ENCODE assay signal across 13 cellular contexts in genomic region chr3:129595544-129596193, GRCh38. TPM values are rescaled to one million over a fixed set of nuclear protein-coding genes. Genes with fewer than 3 reads are reported as not detected.
A peak's percentile ranks its signal among the peaks of the same experiment; 100 is the strongest.
DNase-seq lines count a peak whose midpoint lies in the region; ATAC-seq and TF ChIP-seq lines count a peak whose summit lies in the region.
"Had no signal": no experiment of that assay in that cellular context is flagged by ENCODE, and none has a peak within 500 bp of the region (broad histone marks: within the 10 kb centered on the region; RNA-seq: fewer than 3 reads in every experiment).

No MANE protein-coding gene starts in this region.

- H3K27me3 ChIP-seq in left ventricle myocardium inferior (ENCODE audit: low read depth): no peaks in the 10 kb centered on the region
- H3K27me3 ChIP-seq in vagina: no peaks in the 10 kb centered on the region

- H3K4me1 ChIP-seq in left ventricle myocardium inferior (peaks cover 98% of the 10 kb centered on the region), vagina (peaks cover 98% of the 10 kb centered on the region)

- H3K9me3 Mint-ChIP-seq in osteocyte (ENCODE audit: unreplicated experiment): no peaks in the 10 kb centered on the region
- no peaks in the 10 kb centered on the region for H3K9me3 Mint-ChIP-seq in activated CD4-positive, alpha-beta memory T cell treated with anti-CD3 and anti-CD28 coated beads for 36 hours
- H3K9me3 Mint-ChIP-seq: activated CD4-positive, alpha-beta T cell treated with anti-CD3 and anti-CD28 coated beads, Interleukin-2, amount 10 ng/mL, durations not matched to agents 7 days and 5 days had no signal

- CTCF ChIA-PET in activated CD4-positive, alpha-beta memory T cell treated with anti-CD3 and anti-CD28 coated beads for 36 hours (lab: Charles Lee): no interaction called here

- DNase-seq in left ventricle myocardium inferior (no peak), Right ventricle myocardium superior (no peak), fibroblast of pulmonary artery (ENCODE audit: low read depth) (no peak), osteocyte (ENCODE audit: extremely low spot score, unreplicated experiment) (no peak), vagina (ENCODE audit: extremely low spot score in 2 of 2) (no peak), NCI-H510A (lab: John Stamatoyannopoulos, UW) (no peak)
- DNase-seq in activated CD4-positive, alpha-beta memory T cell treated with anti-CD3 and anti-CD28 coated beads for 36 hours: no peak
- DNase-seq: activated CD4-positive, alpha-beta T cell treated with anti-CD3 and anti-CD28 coated beads, Interleukin-2, amount 10 ng/mL, durations not matched to agents 7 days and 5 days; activated naive CD4-positive, alpha-beta T cell treated with anti-CD3 and anti-CD28 coated beads, Interleukin-2, amount 50 U/mL, for 16 hours; GDM1; NCI-H526 had no signal

- peak overlapping the region; percentile 66 for H3K4me3 Mint-ChIP-seq in osteocyte (ENCODE audit: unreplicated experiment)
- H3K4me3 Mint-ChIP-seq in activated CD4-positive, alpha-beta memory T cell treated with anti-CD3 and anti-CD28 coated beads for 36 hours: no peak overlapping the region
- H3K4me3 Mint-ChIP-seq: activated CD4-positive, alpha-beta T cell treated with anti-CD3 and anti-CD28 coated beads, Interleukin-2, amount 10 ng/mL, durations not matched to agents 7 days and 5 days had no signal

- H3K36me3 ChIP-seq in left ventricle myocardium inferior (no peaks in the 10 kb centered on the region), vagina (no peaks in the 10 kb centered on the region)
- H3K36me3 ChIP-seq: HAP-1 had no signal

- peaks cover 99% of the 10 kb centered on the region for H3K4me1 Mint-ChIP-seq in osteocyte (ENCODE audit: unreplicated experiment)
- H3K4me1 Mint-ChIP-seq in activated CD4-positive, alpha-beta memory T cell treated with anti-CD3 and anti-CD28 coated beads for 36 hours (ENCODE audit: low read depth): peaks cover 14% of the 10 kb centered on the region

- peaks cover 2% of the 10 kb centered on the region for H3K36me3 Mint-ChIP-seq in osteocyte (ENCODE audit: unreplicated experiment)
- H3K36me3 Mint-ChIP-seq in activated CD4-positive, alpha-beta memory T cell treated with anti-CD3 and anti-CD28 coated beads for 36 hours: no peaks in the 10 kb centered on the region

- H3K4me3 ChIP-seq in left ventricle myocardium inferior (peak overlapping the region; percentile 82), fibroblast of pulmonary artery (replicated peaks; ENCODE audit: low read depth, low read length) (peak overlapping the region; percentile 13), vagina (peak overlapping the region; percentile 4 to 33)
- H3K4me3 ChIP-seq: HAP-1 had no signal

- no peak for TF ChIP-seq POLR2A in vagina (IDR thresholded peaks at IDR 0.05)

- POLR2A ChIA-PET in activated CD4-positive, alpha-beta memory T cell treated with anti-CD3 and anti-CD28 coated beads for 36 hours (lab: Charles Lee): no interaction called here

- peak overlapping the region; percentile 99 for H3K27ac Mint-ChIP-seq in osteocyte (ENCODE audit: unreplicated experiment)
- no peak overlapping the region for H3K27ac Mint-ChIP-seq in activated CD4-positive, alpha-beta memory T cell treated with anti-CD3 and anti-CD28 coated beads for 36 hours
- H3K27ac Mint-ChIP-seq: activated CD4-positive, alpha-beta T cell treated with anti-CD3 and anti-CD28 coated beads, Interleukin-2, amount 10 ng/mL, durations not matched to agents 7 days and 5 days had no signal

- H3K9me3 ChIP-seq in left ventricle myocardium inferior (replicated peaks) (no peaks in the 10 kb centered on the region), vagina (no peaks in the 10 kb centered on the region)
- H3K9me3 ChIP-seq: HAP-1 had no signal

- TF ChIP-seq CTCF in left ventricle myocardium inferior (IDR thresholded peaks at IDR 0.05; ENCODE audit: borderline replicate concordance) (no peak), fibroblast of pulmonary artery (IDR thresholded peaks at IDR 0.05; ENCODE audit: low read length, missing control alignments) (no peak), osteocyte (IDR thresholded peaks at IDR 0.05) (no peak), vagina (IDR thresholded peaks at IDR 0.05) (no peak)

- intact Hi-C loops in left ventricle myocardium inferior (cut with micrococcal nuclease) (no loop called here), Right ventricle myocardium superior (cut with DNase I) (loop anchor here (5.0 kb wide), 1 partner anchor 103 kb away; no protein-coding TSS in a partner anchor), vagina (cut with DNase I) (no loop called here)
- intact Hi-C loops in activated CD4-positive, alpha-beta memory T cell treated with anti-CD3 and anti-CD28 coated beads for 36 hours (cut with micrococcal nuclease): loop anchor here (2.0 kb wide), 1 partner anchor 19 kb away; no protein-coding TSS in a partner anchor

- ATAC-seq in Right ventricle myocardium superior (ENCODE audit: poor library complexity): no peak
- no peak for ATAC-seq in GM18870 (IDR thresholded peaks at IDR 0.05; ENCODE audit: unreplicated experiment)

- H3K27me3 Mint-ChIP-seq in osteocyte (ENCODE audit: unreplicated experiment): no peaks in the 10 kb centered on the region
- H3K27me3 Mint-ChIP-seq in activated CD4-positive, alpha-beta memory T cell treated with anti-CD3 and anti-CD28 coated beads for 36 hours: no peaks in the 10 kb centered on the region

- H3K27ac ChIP-seq in left ventricle myocardium inferior (replicated peaks): peak overlapping the region; percentile 96
- peak overlapping the region; percentile 91 for H3K27ac ChIP-seq in vagina

RNA-seq across cellular contexts. Expression of gene PLXND1, which starts 10.8 kb away (rescaled TPM):
- total RNA-seq in left ventricle myocardium inferior (45.5 TPM), Right ventricle myocardium superior (53.1 TPM), osteocyte (316 and 358 TPM in 2 replicates), vagina (96.5 TPM)
- 1 to 10 TPM; 7.2 to 8.6 TPM for total RNA-seq in activated CD4-positive, alpha-beta memory T cell treated with anti-CD3 and anti-CD28 coated beads for 36 hours

RNA-seq across cellular contexts. Expression of gene H1-8, which starts 52.7 kb away (rescaled TPM):
- total RNA-seq in left ventricle myocardium inferior (not detected), Right ventricle myocardium superior (not detected), osteocyte (not detected in 2 replicates), vagina (not detected)
- total RNA-seq in activated CD4-positive, alpha-beta memory T cell treated with anti-CD3 and anti-CD28 coated beads for 36 hours: not detected
- total RNA-seq: activated CD4-positive, alpha-beta T cell treated with anti-CD3 and anti-CD28 coated beads, Interleukin-2, amount 10 ng/mL, durations not matched to agents 7 days and 5 days had no signal

Comparison
In these comparisons a context has a peak if more than half of its experiments do, and no peak if none do; other contexts are left out.
1. intact Hi-C loops: an anchor here in Right ventricle myocardium superior (5.0 kb wide) and activated CD4-positive, alpha-beta memory T cell treated with anti-CD3 and anti-CD28 coated beads for 36 hours (2.0 kb wide); none called in left ventricle myocardium inferior and vagina.
2. H3K4me3 ChIP-seq: peak in every context shown above with its lines; median percentile 82 in left ventricle myocardium inferior; 18 in vagina; 13 in fibroblast of pulmonary artery.